ENCODE assay signal across 11 cellular contexts in the genomic region with DNA sequence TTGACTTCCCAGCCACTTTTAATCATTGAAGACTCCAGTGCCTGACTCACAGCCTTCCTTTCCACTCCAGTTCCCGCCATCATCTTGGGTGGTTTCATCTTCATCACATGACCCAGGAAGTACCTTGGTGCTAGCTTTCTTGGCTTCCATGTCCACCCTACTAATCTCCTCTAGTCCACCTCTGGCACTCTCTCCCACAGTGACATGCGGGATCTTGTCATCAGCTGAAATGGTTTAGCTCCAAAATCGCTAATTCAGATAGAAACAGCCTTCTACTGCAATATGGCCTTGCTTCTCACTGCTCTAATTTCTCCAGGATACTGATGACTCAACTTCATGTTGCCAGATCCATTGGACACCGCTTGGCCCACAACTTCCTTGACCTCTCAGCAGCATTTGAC. TPM values are rescaled to one million over a fixed set of nuclear protein-coding genes. Genes with fewer than 3 reads are reported as not detected.
DNase-seq lines count a peak whose midpoint lies in the region; ATAC-seq and TF ChIP-seq lines count a peak whose summit lies in the region.
"Had no signal": no experiment of that assay in that cellular context is flagged by ENCODE, and none has a peak within 500 bp of the region (broad histone marks: within the 10 kb centered on the region; RNA-seq: fewer than 3 reads in every experiment).

No MANE protein-coding gene starts in this region.

- ATAC-seq in GM18511 (IDR thresholded peaks at IDR 0.05; ENCODE audit: unreplicated experiment) (no peak), GM19463 (IDR thresholded peaks at IDR 0.05; ENCODE audit: unreplicated experiment) (no peak)

- no peaks in the 10 kb centered on the region for H3K27me3 Mint-ChIP-seq in osteocyte (ENCODE audit: unreplicated experiment)
- H3K27me3 Mint-ChIP-seq in activated naive CD8-positive, alpha-beta T cell treated with anti-CD3 and anti-CD28 coated beads for 36 hours: no peaks in the 10 kb centered on the region
- H3K27me3 Mint-ChIP-seq: brain had no signal

- H3K27ac Mint-ChIP-seq in osteocyte (ENCODE audit: unreplicated experiment): no peak overlapping the region
- no peak overlapping the region for H3K27ac Mint-ChIP-seq in activated naive CD8-positive, alpha-beta T cell treated with anti-CD3 and anti-CD28 coated beads for 36 hours

- no peak overlapping the region for H3K4me3 Mint-ChIP-seq in osteocyte (ENCODE audit: unreplicated experiment)
- H3K4me3 Mint-ChIP-seq in activated naive CD8-positive, alpha-beta T cell treated with anti-CD3 and anti-CD28 coated beads for 36 hours: no peak overlapping the region
- H3K4me3 Mint-ChIP-seq: brain had no signal

- peaks cover 3% of the 10 kb centered on the region for H3K36me3 Mint-ChIP-seq in osteocyte (ENCODE audit: unreplicated experiment)
- peaks cover 13% of the 10 kb centered on the region for H3K36me3 Mint-ChIP-seq in activated naive CD8-positive, alpha-beta T cell treated with anti-CD3 and anti-CD28 coated beads for 36 hours

- peaks cover 13% of the 10 kb centered on the region for H3K4me1 Mint-ChIP-seq in osteocyte (ENCODE audit: unreplicated experiment)
- H3K4me1 Mint-ChIP-seq in activated naive CD8-positive, alpha-beta T cell treated with anti-CD3 and anti-CD28 coated beads for 36 hours: peaks cover 46% of the 10 kb centered on the region

- peak; percentile 65 for DNase-seq in AG08396 (ENCODE audit: low spot score)
- peak; percentile 49 for DNase-seq in LHCN-M2 (ENCODE audit: low read depth)
- peak; percentile 30 for DNase-seq in cerebellar cortex (ENCODE audit: low spot score)
- DNase-seq in kidney glomerular epithelial cell (lab: John Stamatoyannopoulos, UW): peak; percentile 57
- DNase-seq in osteocyte (ENCODE audit: extremely low spot score, unreplicated experiment): no peak
- no peak for DNase-seq in activated naive CD8-positive, alpha-beta T cell treated with anti-CD3 and anti-CD28 coated beads for 36 hours
- DNase-seq: BE2C, NCI-H1930 had no signal

- no peaks in the 10 kb centered on the region for H3K9me3 Mint-ChIP-seq in osteocyte (ENCODE audit: unreplicated experiment)
- H3K9me3 Mint-ChIP-seq in activated naive CD8-positive, alpha-beta T cell treated with anti-CD3 and anti-CD28 coated beads for 36 hours: no peaks in the 10 kb centered on the region
- H3K9me3 Mint-ChIP-seq: brain had no signal

- TF ChIP-seq CTCF in osteocyte (IDR thresholded peaks at IDR 0.05): no peak

RNA-seq across cellular contexts. Expression of a gene that starts 24.5 kb away (rescaled TPM):
- 18.3 and 21.1 TPM in 2 replicates for total RNA-seq in LHCN-M2 (2014; rRNA removed)
- polyA plus RNA-seq in LHCN-M2 (2012): 13.7 TPM
- total RNA-seq in osteocyte: 27.4 and 29.8 TPM in 2 replicates
- total RNA-seq in activated naive CD8-positive, alpha-beta T cell treated with anti-CD3 and anti-CD28 coated beads for 36 hours: 10 to 100 TPM; 22.3 to 27.3 TPM

Comparison
In these comparisons a context has a peak if more than half of its experiments do, and no peak if none do; other contexts are left out.
1. DNase-seq: peak in AG08396 (single experiment), LHCN-M2 (single experiment), cerebellar cortex (single experiment) and kidney glomerular epithelial cell (single experiment); none in osteocyte (single experiment) and activated naive CD8-positive, alpha-beta T cell treated with anti-CD3 and anti-CD28 coated beads for 36 hours (single experiment).